ENCODE assay signal across 14 cellular contexts in genomic region chr6:67009818-67010217, GRCh38.
DNase-seq lines count a peak whose midpoint lies in the region; ATAC-seq, FAIRE-seq and TF ChIP-seq lines count a peak whose summit lies in the region.
"Had no signal": no experiment of that assay in that cellular context is flagged by ENCODE, and none has a peak within 500 bp of the region (broad histone marks: within the 10 kb centered on the region; RNA-seq: fewer than 3 reads in every experiment).

No MANE protein-coding gene starts in this region.

- H3K36me3 ChIP-seq in bronchial epithelial cell (ENCODE audit: control insufficient read depth, insufficient read depth, low read length), result no peaks in the 10 kb centered on the region

- H3K4me3 ChIP-seq in bronchial epithelial cell (ENCODE audit: low read depth, low read length) (no peak overlapping the region), right cardiac atrium (ENCODE audit: low read length) (no peak overlapping the region)

- no peak overlapping the region for H3K27ac Mint-ChIP-seq in type B pancreatic cell
- H3K27ac Mint-ChIP-seq: activated T-cell treated with anti-CD3 and anti-CD28 coated beads, Interleukin-2, amount 50 U/mL, for 72 hours; T-cell had no signal

- no peak overlapping the region for H3K4me3 Mint-ChIP-seq in type B pancreatic cell
- H3K4me3 Mint-ChIP-seq: activated T-cell treated with anti-CD3 and anti-CD28 coated beads, Interleukin-2, amount 50 U/mL, for 72 hours; T-cell had no signal

- intact Hi-C loops in right cardiac atrium (cut with DNase I), result no loop called here

- peak; percentile 12 for TF ChIP-seq CTCF in bronchial epithelial cell (IDR thresholded peaks at IDR 0.05; ENCODE audit: insufficient read depth, low read length, severe bottlenecking)
- peak; percentile 60 for TF ChIP-seq CTCF in type B pancreatic cell (conservative IDR thresholded peaks at IDR 0.05)

- ATAC-seq in right cardiac atrium, result no peak
- ATAC-seq: activated T-cell treated with anti-CD3 and anti-CD28 coated beads, Interleukin-2, amount 50 U/mL, for 72 hours; T-cell had no signal

- no peaks in the 10 kb centered on the region for H3K36me3 Mint-ChIP-seq in type B pancreatic cell
- H3K36me3 Mint-ChIP-seq: T-cell had no signal

- FAIRE-seq in bronchial epithelial cell (lab: Jason Lieb, UNC), result no peak
- FAIRE-seq: H54 had no signal

- H3K4me1 ChIP-seq in right cardiac atrium (ENCODE audit: control insufficient read depth, insufficient read depth, low read length), result no peaks in the 10 kb centered on the region

- H3K9me3 Mint-ChIP-seq in type B pancreatic cell, result no peaks in the 10 kb centered on the region

- no peak overlapping the region for H3K27ac ChIP-seq in right cardiac atrium (ENCODE audit: low read length)

- H3K4me1 Mint-ChIP-seq in type B pancreatic cell (ENCODE audit: unreplicated experiment), result no peaks in the 10 kb centered on the region
- H3K4me1 Mint-ChIP-seq: T-cell had no signal

- H3K27me3 Mint-ChIP-seq in type B pancreatic cell, result no peaks in the 10 kb centered on the region
- H3K27me3 Mint-ChIP-seq: T-cell had no signal

- H3K27me3 ChIP-seq in bronchial epithelial cell (ENCODE audit: control insufficient read depth, insufficient read depth, low read length), result no peaks in the 10 kb centered on the region
- no peaks in the 10 kb centered on the region for H3K27me3 ChIP-seq in right cardiac atrium (ENCODE audit: control insufficient read depth, insufficient read depth)

- DNase-seq in SHP77 treated with DMSO at 0.1 percent for 48 hours (lab: John Stamatoyannopoulos, UW) (peak; percentile 3), SHP77 (lab: John Stamatoyannopoulos, UW) (no peak), NCI-H82 (lab: John Stamatoyannopoulos, UW) (peak; percentile 60), bronchial epithelial cell (ENCODE audit: low read depth) (no peak), type B pancreatic cell (ENCODE audit: extremely low spot score, unreplicated experiment) (no peak), right cardiac atrium (no peak), HuH-7 (ENCODE audit: low spot score) (no peak)
- no peak for DNase-seq in stimulated activated naive CD4-positive, alpha-beta T cell treated with Interleukin-2 at 50 U/mL for 16 hours (lab: John Stamatoyannopoulos, UW)
- DNase-seq: activated CD4-positive, alpha-beta T cell treated with anti-CD3 and anti-CD28 coated beads for 4 hours; activated T-cell treated with anti-CD3 and anti-CD28 coated beads, Interleukin-2, amount 50 U/mL, for 72 hours; NCI-H1105 treated with DMSO at 0.1 percent for 48 hours; NCI-H524 treated with DMSO at 0.1 percent for 48 hours; T-cell had no signal

- WGBS in right cardiac atrium, result 53% methylated on average over 8 of the region's 8 CpGs

- no peaks in the 10 kb centered on the region for H3K9me3 ChIP-seq in right cardiac atrium (ENCODE audit: control insufficient read depth, low read length)

Comparison
In these comparisons a context has a peak if more than half of its experiments do, and no peak if none do; other contexts are left out.
1. DNase-seq: peak in SHP77 treated with DMSO at 0.1 percent for 48 hours (single experiment) and NCI-H82 (single experiment); none in SHP77 (0 of 2), bronchial epithelial cell (single experiment), type B pancreatic cell (single experiment), right cardiac atrium (0 of 3), stimulated activated naive CD4-positive, alpha-beta T cell treated with Interleukin-2 at 50 U/mL for 16 hours (single experiment) and HuH-7 (single experiment).